22 cellular contexts compared by ENCODE assay signal in the genomic region with DNA sequence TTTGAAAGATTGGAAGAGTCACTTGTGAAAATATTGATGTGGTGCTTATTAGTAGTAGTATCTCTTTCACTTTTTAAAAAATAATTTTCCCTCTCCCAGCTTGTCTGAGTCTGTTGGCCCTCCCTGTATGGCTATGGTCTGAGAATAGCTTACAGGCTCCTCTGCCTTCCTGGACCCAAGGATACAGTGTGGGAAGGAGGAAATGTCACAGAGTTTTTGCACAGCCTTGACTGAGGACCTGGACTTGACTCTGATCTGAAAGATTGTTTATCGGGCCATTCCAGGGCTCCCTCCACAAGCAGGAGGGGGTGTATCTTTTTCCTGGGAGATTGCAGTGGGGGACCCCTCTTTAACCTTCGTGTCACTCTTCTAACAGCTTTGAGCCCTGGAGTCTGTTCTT. TPM values are rescaled to one million over a fixed set of nuclear protein-coding genes. Genes with fewer than 3 reads are reported as not detected.
DNase-seq lines count a peak whose midpoint lies in the region; ATAC-seq, FAIRE-seq and TF ChIP-seq lines count a peak whose summit lies in the region.
"Had no signal": no experiment of that assay in that cellular context is flagged by ENCODE, and none has a peak within 500 bp of the region (broad histone marks: within the 10 kb centered on the region; RNA-seq: fewer than 3 reads in every experiment).

No MANE protein-coding gene starts in this region.

- H3K27me3 Mint-ChIP-seq in activated T-helper 17 cell treated with anti-CD3 and anti-CD28 coated beads, Interleukin-2, amount 50 U/mL, for 72 hours, result peaks cover 7% of the 10 kb centered on the region
- peaks cover 15% of the 10 kb centered on the region for H3K27me3 Mint-ChIP-seq in osteocyte (ENCODE audit: unreplicated experiment)

- TF ChIP-seq POLR2A in K562 (conservative IDR thresholded peaks at IDR 0.05), result no peak

- no peaks in the 10 kb centered on the region for H3K36me3 ChIP-seq in K562 (ENCODE audit: control insufficient read depth, insufficient read depth, low read length)
- H3K36me3 ChIP-seq: BE2C, BLaER1 had no signal

- no peaks in the 10 kb centered on the region for H3K9me1 ChIP-seq in K562 (ENCODE audit: control insufficient read depth, insufficient read depth, low read length)

- DNase-seq in K562 (ENCODE audit: extremely low read depth in 1 of 4, low spot score in 3 of 4) (peak in 1 of 4 experiments; percentile 30), osteocyte (ENCODE audit: extremely low spot score, unreplicated experiment) (peak; percentile 19), NCI-H524 (lab: John Stamatoyannopoulos, UW) (no peak), OCI-M1 (lab: John Stamatoyannopoulos, UW) (no peak), C1 segment of cervical spinal cord (lab: John Stamatoyannopoulos, UW) (no peak), DMS 273 treated with DMSO at 0.1 percent for 48 hours (lab: John Stamatoyannopoulos, UW) (no peak)
- DNase-seq: 8988T; ACHN; BE2C; CD4-positive, alpha-beta memory T cell; CD4-positive, CD25-positive, alpha-beta regulatory T cell; CD8-positive, alpha-beta memory T cell; COR-L47; DMS79 treated with DMSO at 0.1 percent for 48 hours; GF-D8 had no signal

- TF ChIP-seq CTCF in K562 (IDR thresholded peaks at IDR 0.05 in 2 of 3, conservative IDR thresholded peaks at IDR 0.05 in 1 of 3; ENCODE audit: insufficient read depth in 2 of 3, low read depth in 1 of 3, low read length in 3 of 3) (no peak), osteocyte (IDR thresholded peaks at IDR 0.05) (no peak)

- H3K9me3 ChIP-seq in K562 (replicated peaks; ENCODE audit: control insufficient read depth, insufficient read depth, low read depth, low read length), result no peaks in the 10 kb centered on the region
- H3K9me3 ChIP-seq: BE2C had no signal

- no peaks in the 10 kb centered on the region for H3K27me3 ChIP-seq in K562 (ENCODE audit: control insufficient read depth in 2 of 2, insufficient read depth in 2 of 2, low read length in 2 of 2)
- H3K27me3 ChIP-seq: BE2C, BLaER1 had no signal

- H3K4me2 ChIP-seq in K562 (ENCODE audit: insufficient read depth, low read length), result no peak overlapping the region
- H3K4me2 ChIP-seq: BLaER1 had no signal

- no peaks in the 10 kb centered on the region for H3K4me1 Mint-ChIP-seq in activated T-helper 17 cell treated with anti-CD3 and anti-CD28 coated beads, Interleukin-2, amount 50 U/mL, for 72 hours
- no peaks in the 10 kb centered on the region for H3K4me1 Mint-ChIP-seq in osteocyte (ENCODE audit: unreplicated experiment)
- H3K4me1 Mint-ChIP-seq: CD4-positive, alpha-beta memory T cell; CD8-positive, alpha-beta memory T cell had no signal

- intact Hi-C loops in K562 (cut with micrococcal nuclease), result no loop called here

- no peaks in the 10 kb centered on the region for H3K79me2 ChIP-seq in K562 (ENCODE audit: control insufficient read depth, insufficient read depth, low read length)

- H4K20me1 ChIP-seq in K562 (replicated peaks; ENCODE audit: control insufficient read depth, insufficient read depth, low read length), result no peaks in the 10 kb centered on the region
- H4K20me1 ChIP-seq: BLaER1 had no signal

- no peak for TF ChIP-seq RAD21 in K562 (CRISPR knock-in tag; conservative IDR thresholded peaks at IDR 0.05 in 1 of 2, IDR thresholded peaks at IDR 0.05 in 1 of 2)

- CTCF ChIA-PET in K562 (lab: Yijun Ruan, JAX; ENCODE audit: low intra/inter-chr PET ratio), result no interaction called here

- no peak overlapping the region for H3K27ac ChIP-seq in K562 (ENCODE audit: extremely low read depth, low read depth, low read length)
- H3K27ac ChIP-seq: BLaER1 had no signal

- TF ChIP-seq EP300 in K562 (IDR thresholded peaks at IDR 0.05; ENCODE audit: low read length), result no peak

- POLR2A ChIA-PET in K562 (lab: Yijun Ruan, JAX), result no interaction called here

- H3K4me1 ChIP-seq in K562 (replicated peaks in 1 of 2; ENCODE audit: control insufficient read depth in 2 of 2, insufficient read depth in 2 of 2, low read length in 2 of 2), result peaks cover 5 to 14% of the 10 kb centered on the region in 2 experiments; a peak in 4 of 5 replicates
- H3K4me1 ChIP-seq: BE2C, BLaER1 had no signal

- no peak overlapping the region for H3K4me3 ChIP-seq in K562
- H3K4me3 ChIP-seq: BLaER1 had no signal

- no peak overlapping the region for H3K4me3 Mint-ChIP-seq in activated T-helper 17 cell treated with anti-CD3 and anti-CD28 coated beads, Interleukin-2, amount 50 U/mL, for 72 hours
- no peak overlapping the region for H3K4me3 Mint-ChIP-seq in osteocyte (ENCODE audit: unreplicated experiment)
- H3K4me3 Mint-ChIP-seq: CD14-positive monocyte; CD4-positive, alpha-beta memory T cell; CD4-positive, CD25-positive, alpha-beta regulatory T cell; CD8-positive, alpha-beta memory T cell had no signal

- peak overlapping the region; percentile 42 for H3K27ac Mint-ChIP-seq in activated T-helper 17 cell treated with anti-CD3 and anti-CD28 coated beads, Interleukin-2, amount 50 U/mL, for 72 hours
- H3K27ac Mint-ChIP-seq in osteocyte (ENCODE audit: unreplicated experiment), result no peak overlapping the region
- H3K27ac Mint-ChIP-seq: CD4-positive, alpha-beta memory T cell; CD4-positive, CD25-positive, alpha-beta regulatory T cell; CD8-positive, alpha-beta memory T cell had no signal

- ATAC-seq in activated T-helper 17 cell treated with anti-CD3 and anti-CD28 coated beads, Interleukin-2, amount 50 U/mL, for 72 hours (replicated peaks), result no peak
- peak; percentile 66 for ATAC-seq in K562

- no TSS peak for BruUV-seq in K562 (replicated peaks; lab: Mats Ljungman, UMichigan)

- in situ Hi-C loops in K562 (cut with MboI), result no loop called here

- 0% methylated on average over 2 of the region's 2 CpGs for WGBS in K562 (ENCODE audit: insufficient coverage, low coverage, missing lambda C conversion rate)

- peaks cover 3% of the 10 kb centered on the region for H3K9me3 Mint-ChIP-seq in activated T-helper 17 cell treated with anti-CD3 and anti-CD28 coated beads, Interleukin-2, amount 50 U/mL, for 72 hours
- no peaks in the 10 kb centered on the region for H3K9me3 Mint-ChIP-seq in osteocyte (ENCODE audit: unreplicated experiment)
- H3K9me3 Mint-ChIP-seq: CD14-positive monocyte; CD8-positive, alpha-beta memory T cell had no signal

- H2AFZ ChIP-seq in K562 (ENCODE audit: low read depth, low read length), result peak overlapping the region; percentile 46

- peak overlapping the region in 1 of 2 experiments; percentile 54; a peak in 1 of 4 replicates for H3K9ac ChIP-seq in K562 (ENCODE audit: insufficient read depth in 1 of 2, low read depth in 2 of 2, low read length in 2 of 2)
- H3K9ac ChIP-seq: BLaER1 had no signal

- peak; percentile 6 for FAIRE-seq in K562 (lab: Jason Lieb, UNC)
- FAIRE-seq: A204.1, G401.6, GM12892, GM18507 had no signal

- H3K36me3 Mint-ChIP-seq in activated T-helper 17 cell treated with anti-CD3 and anti-CD28 coated beads, Interleukin-2, amount 50 U/mL, for 72 hours (ENCODE audit: low read depth), result no peaks in the 10 kb centered on the region
- no peaks in the 10 kb centered on the region for H3K36me3 Mint-ChIP-seq in osteocyte (ENCODE audit: unreplicated experiment)
- H3K36me3 Mint-ChIP-seq: CD14-positive monocyte; CD4-positive, alpha-beta memory T cell; CD4-positive, CD25-positive, alpha-beta regulatory T cell had no signal

RNA-seq across cellular contexts. Expression of gene TLNRD1, which starts 59.7 kb away (rescaled TPM):
- total RNA-seq in activated T-helper 17 cell treated with anti-CD3 and anti-CD28 coated beads, Interleukin-2, amount 50 U/mL, for 72 hours, result 10 to 100 TPM; 19.1 to 39.3 TPM
- 7.4 and 16.8 TPM in 2 replicates for total RNA-seq in K562 (2011; cell fraction: chromatin; rRNA removed; ENCODE audit: low replicate concordance)
- 17.1 and 29.2 TPM in 2 replicates for total RNA-seq in K562 (2011; cell fraction: nucleolus; rRNA removed)
- total RNA-seq in K562 (2011; cell fraction: nucleoplasm; rRNA removed), result 11.0 and 14.4 TPM in 2 replicates
- total RNA-seq in K562 (2014; rRNA removed) (23.4 and 25.4 TPM in 2 replicates), K562 (2014; rRNA removed; fragmentation: Illumina TruSeq; extraction: Trizol) (4.3 and 4.8 TPM in 2 replicates), K562 (2015; rRNA removed; fragmentation: Illumina TruSeq; extraction: Trizol) (5.5 and 5.7 TPM in 2 replicates), K562 (2021) (26.7 and 33.1 TPM in 2 replicates), osteocyte (10.6 and 11.5 TPM in 2 replicates)
- polyA plus RNA-seq in K562 (2011; rRNA removed) (4.5 and 9.5 TPM in 2 replicates), K562 (2014; fragmentation: Illumina TruSeq; extraction: Trizol) (4.2 and 4.7 TPM in 2 replicates), K562 (2014; fragmentation: Nextera tagmentation; extraction: Ambion mirVana) (1 to 10 TPM; 1.1 to 1.9 TPM), K562 (2014; rRNA removed) (16.2 and 21.5 TPM in 2 replicates)
- 4.6 and 46.8 TPM in 2 replicates for polyA plus RNA-seq in K562 (2011; cell fraction: cytosol; rRNA removed)
- 3.1 and 13.4 TPM in 2 replicates for polyA plus RNA-seq in K562 (2011; cell fraction: nucleus; rRNA removed)
- 11.4 and 15.1 TPM in 2 replicates for polyA plus RNA-seq in K562 (2012)
- polyA minus RNA-seq in K562 (2011; rRNA and poly(A)+ RNA removed), result 1.9 and 7.4 TPM in 2 replicates
- polyA minus RNA-seq in K562 (2011; cell fraction: cytosol; rRNA and poly(A)+ RNA removed), result 10.8 and 23.4 TPM in 2 replicates
- 8.1 and 17.0 TPM in 2 replicates for polyA minus RNA-seq in K562 (2011; cell fraction: nucleus; rRNA and poly(A)+ RNA removed)
